Comparison of ENCODE assay signal across 8 cellular contexts in the genomic region with DNA sequence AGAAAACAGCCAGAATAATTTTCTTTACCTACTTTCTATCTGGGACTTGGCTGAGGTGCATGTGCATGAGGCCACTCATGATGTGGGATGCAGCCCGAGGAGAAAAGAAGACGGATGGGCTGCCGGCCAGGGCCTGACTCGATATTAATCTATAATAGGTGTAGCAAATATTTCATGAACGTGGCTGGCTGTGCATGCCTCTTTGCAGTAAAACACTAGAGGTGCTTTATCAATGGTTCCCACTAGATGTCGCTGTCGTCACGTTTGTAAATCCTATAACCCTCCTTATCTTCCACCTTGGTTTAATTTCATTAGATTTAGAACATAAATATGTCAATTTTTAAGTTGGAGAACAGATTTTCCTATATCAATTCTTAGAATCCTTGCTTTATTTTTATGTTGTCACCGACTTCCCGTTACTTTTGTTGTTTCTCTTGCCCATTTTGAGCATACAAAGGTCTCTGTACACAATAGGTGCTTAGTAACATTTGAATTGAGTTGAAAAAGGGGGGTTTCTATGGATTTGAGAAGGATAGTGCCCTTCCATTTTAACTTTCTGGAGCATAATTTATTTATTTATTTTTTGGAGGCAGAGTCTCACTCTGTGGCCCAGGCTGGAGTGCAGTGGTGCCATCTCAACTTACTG. TPM values are rescaled to one million over a fixed set of nuclear protein-coding genes. Genes with fewer than 3 reads are reported as not detected.
DNase-seq lines count a peak whose midpoint lies in the region; ATAC-seq and TF ChIP-seq lines count a peak whose summit lies in the region.

No MANE protein-coding gene starts in this region.

- H3K4me1 Mint-ChIP-seq in T-cell (no peaks in the 10 kb centered on the region), chondrocyte (ENCODE audit: low read depth) (no peaks in the 10 kb centered on the region)

- TF ChIP-seq POLR2A in HCT116 (IDR thresholded peaks at IDR 0.05; ENCODE audit: borderline replicate concordance, extremely low read depth, insufficient read depth, insufficient read length): no peak

- H3K36me3 Mint-ChIP-seq in T-cell (no peaks in the 10 kb centered on the region), chondrocyte (ENCODE audit: low read depth) (peaks cover 4% of the 10 kb centered on the region)

- H3K4me3 ChIP-seq in HCT116 (replicated peaks in 1 of 2; ENCODE audit: low read depth in 1 of 2, low read length in 2 of 2): no peak overlapping the region

- H3K27ac ChIP-seq in HCT116 (ENCODE audit: low read depth, low read length): no peak overlapping the region

- no TSS peak for BruUV-seq in HCT116 (replicated peaks; lab: Mats Ljungman, UMichigan)

- no peak overlapping the region for H3K4me3 Mint-ChIP-seq in T-cell
- H3K4me3 Mint-ChIP-seq in chondrocyte (ENCODE audit: unreplicated experiment): no peak overlapping the region

- no peaks in the 10 kb centered on the region for H4K20me1 ChIP-seq in HCT116 (ENCODE audit: insufficient read depth)

- peak; percentile 74 for TF ChIP-seq RAD21 in HCT116 (IDR thresholded peaks at IDR 0.05; ENCODE audit: low read depth)

- peak overlapping the region; percentile 68 for H2AFZ ChIP-seq in HCT116 (ENCODE audit: low read depth, low read length, poor library complexity, severe bottlenecking)

- H3K9me3 Mint-ChIP-seq in T-cell (peaks cover 0 to 4% (median 0%) of the 10 kb centered on the region in 3 donors), chondrocyte (ENCODE audit: low read depth) (peaks cover 14% of the 10 kb centered on the region)

- peaks cover 0 to 4% of the 10 kb centered on the region in 2 experiments; a peak in 1 of 4 replicates for H3K4me1 ChIP-seq in HCT116 (ENCODE audit: control insufficient read depth in 1 of 2, insufficient read depth in 2 of 2, low read length in 2 of 2)

- RAD21 ChIA-PET in HCT116 (lab: Charles Lee; ENCODE audit: low non-redundant PET in 1 of 2, low total read pairs in 2 of 2, uncharacterized antibody in 2 of 2, unreplicated experiment in 2 of 2): no interaction called here

- no peak overlapping the region for H3K9ac ChIP-seq in HCT116 (ENCODE audit: low read length)

- no peak overlapping the region for H3K27ac Mint-ChIP-seq in T-cell
- H3K27ac Mint-ChIP-seq in chondrocyte (ENCODE audit: unreplicated experiment): no peak overlapping the region

- no peaks in the 10 kb centered on the region for H3K79me2 ChIP-seq in HCT116 (ENCODE audit: insufficient read depth, low read length)

- no peaks in the 10 kb centered on the region for H3K9me3 ChIP-seq in HCT116 (ENCODE audit: control insufficient read depth in 1 of 2, insufficient read depth in 1 of 2, low read depth in 1 of 2, low read length in 2 of 2)

- POLR2A ChIA-PET in HCT116 (lab: Charles Lee): no interaction called here
- POLR2A ChIA-PET in T-cell (lab: Charles Lee): no interaction called here

- H3K27me3 ChIP-seq in HCT116 (ENCODE audit: insufficient read depth, low read length): peaks cover 4% of the 10 kb centered on the region; the same call in 1 of the 2 replicates

- CTCF ChIA-PET in HCT116 (lab: Charles Lee) (interaction anchor here (1.3 kb wide), 1 partner anchor 15 kb away, joined by 5 read pairs; no protein-coding TSS in a partner anchor), T-cell (lab: Charles Lee) (no interaction called here)

- peak; percentile 87 for ATAC-seq in HCT116
- ATAC-seq in T-cell (replicated peaks in 1 of 4): no peak
- ATAC-seq in left lobe of liver: peak; percentile 96

- H3K9me2 ChIP-seq in HCT116 (ENCODE audit: insufficient read depth): no peaks in the 10 kb centered on the region

- peaks cover 13 to 14% of the 10 kb centered on the region in 2 donors for H3K27me3 Mint-ChIP-seq in T-cell
- peaks cover 29% of the 10 kb centered on the region for H3K27me3 Mint-ChIP-seq in chondrocyte (ENCODE audit: low read depth)

- H3K36me3 ChIP-seq in HCT116 (ENCODE audit: control insufficient read depth in 1 of 2, insufficient read depth in 2 of 2, low read length in 2 of 2): no peaks in the 10 kb centered on the region

- intact Hi-C loops in HCT116 (cut with micrococcal nuclease): loop anchor here (10.0 kb wide), 1 partner anchor 622 kb away; a partner anchor contains a TSS

- TF ChIP-seq CTCF in HCT116 (IDR thresholded peaks at IDR 0.05 in 2 of 3, conservative IDR thresholded peaks at IDR 0.05 in 1 of 3; ENCODE audit: borderline replicate concordance in 1 of 3, insufficient read depth in 1 of 3, low read depth in 2 of 3, low read length in 2 of 3): peak; percentile 44 to 88 (median 75); a peak in 5 of 6 replicates
- TF ChIP-seq CTCF in chondrocyte (IDR thresholded peaks at IDR 0.05): peak; percentile 91

- DNase-seq in GM04504 (ENCODE audit: low read depth) (peak; percentile 20), HCT116 (ENCODE audit: low read depth, low spot score) (peak; percentile 60), NCI-H1105 treated with DMSO at 0.1 percent for 48 hours (lab: John Stamatoyannopoulos, UW) (peak; percentile 70), T-cell (peak in 18 of 34 experiments; percentile 4 to 36 (median 18)), chondrocyte (ENCODE audit: low spot score) (no peak), left lobe of liver (ENCODE audit: low spot score) (no peak), cortex of kidney (lab: John Stamatoyannopoulos, UW) (no peak)
- DNase-seq in stimulated activated CD8-positive, alpha-beta memory T cell treated with anti-CD3 and anti-CD28 coated beads, Interleukin-7, amount 100 ng/mL, for 24 hours (ENCODE audit: low read depth): peak; percentile 8

- H3K4me2 ChIP-seq in HCT116 (ENCODE audit: low read length): peak overlapping the region; percentile 17

TF ChIP-seq in HCT116, 20 proteins besides CTCF, POLR2A, EP300 and RAD21:
- no peak for TF ChIP-seq ELF1 (IDR thresholded peaks at IDR 0.05; ENCODE audit: borderline replicate concordance, low read depth)
- TF ChIP-seq SRF (IDR thresholded peaks at IDR 0.05; ENCODE audit: low read depth): no peak
- TF ChIP-seq, protein P1, sequence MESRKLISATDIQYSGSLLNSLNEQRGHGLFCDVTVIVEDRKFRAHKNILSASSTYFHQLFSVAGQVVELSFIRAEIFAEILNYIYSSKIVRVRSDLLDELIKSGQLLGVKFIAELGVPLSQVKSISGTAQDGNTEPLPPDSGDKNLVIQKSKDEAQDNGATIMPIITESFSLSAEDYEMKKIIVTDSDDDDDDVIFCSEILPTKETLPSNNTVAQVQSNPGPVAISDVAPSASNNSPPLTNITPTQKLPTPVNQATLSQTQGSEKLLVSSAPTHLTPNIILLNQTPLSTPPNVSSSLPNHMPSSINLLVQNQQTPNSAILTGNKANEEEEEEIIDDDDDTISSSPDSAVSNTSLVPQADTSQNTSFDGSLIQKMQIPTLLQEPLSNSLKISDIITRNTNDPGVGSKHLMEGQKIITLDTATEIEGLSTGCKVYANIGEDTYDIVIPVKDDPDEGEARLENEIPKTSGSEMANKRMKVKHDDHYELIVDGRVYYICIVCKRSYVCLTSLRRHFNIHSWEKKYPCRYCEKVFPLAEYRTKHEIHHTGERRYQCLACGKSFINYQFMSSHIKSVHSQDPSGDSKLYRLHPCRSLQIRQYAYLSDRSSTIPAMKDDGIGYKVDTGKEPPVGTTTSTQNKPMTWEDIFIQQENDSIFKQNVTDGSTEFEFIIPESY (IDR thresholded peaks at IDR 0.05; ENCODE audit: extremely low read depth, insufficient replicate concordance, low read length): no peak
- TF ChIP-seq CEBPB (IDR thresholded peaks at IDR 0.05; ENCODE audit: low read depth): no peak
- TF ChIP-seq EZH2phosphoT487 (IDR thresholded peaks at IDR 0.05; ENCODE audit: borderline replicate concordance): no peak
- TF ChIP-seq, protein P2, sequence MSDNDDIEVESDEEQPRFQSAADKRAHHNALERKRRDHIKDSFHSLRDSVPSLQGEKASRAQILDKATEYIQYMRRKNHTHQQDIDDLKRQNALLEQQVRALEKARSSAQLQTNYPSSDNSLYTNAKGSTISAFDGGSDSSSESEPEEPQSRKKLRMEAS (IDR thresholded peaks at IDR 0.05): no peak
- no peak for TF ChIP-seq SIN3A (IDR thresholded peaks at IDR 0.05; ENCODE audit: low read depth)

RNA-seq across cellular contexts. Expression of a gene that starts 19.6 kb away (rescaled TPM):
- total RNA-seq in HCT116 (2021; ENCODE audit: unreplicated experiment) (34.9 TPM), T-cell (under 1 TPM in 2 of 5 donors, not detected in 3; 0.20 to 0.22 TPM), chondrocyte (0.51 to 2.1 TPM (median 0.52 TPM) in 3 replicates), left lobe of liver (0.23 TPM)
- 17.0 and 25.4 TPM in 2 replicates for polyA plus RNA-seq in HCT116 (2012)

Comparison
In these comparisons a context has a peak if more than half of its experiments do, and no peak if none do; other contexts are left out.
1. DNase-seq: peak in GM04504 (single experiment), HCT116 (single experiment), NCI-H1105 treated with DMSO at 0.1 percent for 48 hours (single experiment), T-cell (18 of 34) and stimulated activated CD8-positive, alpha-beta memory T cell treated with anti-CD3 and anti-CD28 coated beads, Interleukin-7, amount 100 ng/mL, for 24 hours (single experiment); none in chondrocyte (single experiment), left lobe of liver (single experiment) and cortex of kidney (single experiment).
2. ATAC-seq: peak in HCT116 (single experiment) and left lobe of liver (single experiment); none in T-cell (0 of 4).
3. RNA of a gene that starts 19.6 kb away (total RNA-seq): 34.9 TPM in HCT116 (single experiment); 0.51 to 2.1 TPM in chondrocyte, 0.23 TPM in left lobe of liver (single experiment) and 0.20 to 0.22 TPM in T-cell; every median in the first group is over 10 times any median in the second.